In genomic region chr2:209423562-209424541, GRCh38 we compare ENCODE assay signal across 1 cellular context.
TF ChIP-seq lines count a peak whose summit lies in the region.

MAP2 (plus strand) TSS chr2:209424047; CDS start chr2:209653171, 229,124 bp downstream.

TF ChIP-seq in HepG2, 621 proteins besides CTCF, POLR2A, EP300 and RAD21 (continued from another document and continues in another):
- TF ChIP-seq ZNF280B (CRISPR knock-in tag; IDR thresholded peaks at IDR 0.05; ENCODE audit: borderline replicate concordance) (no peak), BCL6 (CRISPR knock-in tag; IDR thresholded peaks at IDR 0.05) (no peak), ZNF230 (CRISPR knock-in tag; IDR thresholded peaks at IDR 0.05) (no peak), ZC3H13 (CRISPR knock-in tag; IDR thresholded peaks at IDR 0.05) (no peak), CREB1 (IDR thresholded peaks at IDR 0.05) (no peak), CREB1 (CRISPR knock-in tag; IDR thresholded peaks at IDR 0.05) (no peak), ZNF740 (CRISPR knock-in tag; IDR thresholded peaks at IDR 0.05) (no peak), SUZ12 (IDR thresholded peaks at IDR 0.05; ENCODE audit: low read depth, low read length) (no peak), ATF1 (CRISPR knock-in tag; IDR thresholded peaks at IDR 0.05) (no peak), EZH2 (conservative IDR thresholded peaks at IDR 0.05; ENCODE audit: low read depth, low read length) (no peak), SMC3 (IDR thresholded peaks at IDR 0.05; ENCODE audit: low read length) (peak; percentile 42; the same call in 1 of the 2 replicates), HNRNPUL1 (IDR thresholded peaks at IDR 0.05; ENCODE audit: low read depth, low read length) (no peak), AHR (CRISPR knock-in tag; IDR thresholded peaks at IDR 0.05) (no peak), NCOA1 (CRISPR knock-in tag; IDR thresholded peaks at IDR 0.05) (no peak), ZNF639 (CRISPR knock-in tag; conservative IDR thresholded peaks at IDR 0.05) (peak; percentile 60; the same call in 1 of the 2 replicates), XBP1 (CRISPR knock-in tag; IDR thresholded peaks at IDR 0.05) (no peak), NONO (IDR thresholded peaks at IDR 0.05) (no peak), NONO (CRISPR knock-in tag; conservative IDR thresholded peaks at IDR 0.05) (no peak), KDM5B (CRISPR knock-in tag; IDR thresholded peaks at IDR 0.05; ENCODE audit: borderline replicate concordance) (no peak), TBX2 (CRISPR knock-in tag; IDR thresholded peaks at IDR 0.05; ENCODE audit: borderline replicate concordance) (peak; percentile 36; the same call in 1 of the 2 replicates), ISL2 (CRISPR knock-in tag; IDR thresholded peaks at IDR 0.05) (0 out of 2 replicates have a peak, but pooled peaks have one; percentile 27), MNT (IDR thresholded peaks at IDR 0.05) (no peak), PRDM4 (CRISPR knock-in tag; IDR thresholded peaks at IDR 0.05; ENCODE audit: borderline replicate concordance) (no peak), SYNCRIP (IDR thresholded peaks at IDR 0.05; ENCODE audit: insufficient read depth, low read depth, low read length) (no peak), CEBPG (CRISPR knock-in tag; IDR thresholded peaks at IDR 0.05) (no peak), NR3C1 (CRISPR knock-in tag; IDR thresholded peaks at IDR 0.05) (no peak), SNAI1 (CRISPR knock-in tag; IDR thresholded peaks at IDR 0.05; ENCODE audit: borderline replicate concordance) (no peak), ZNF790 (CRISPR knock-in tag; IDR thresholded peaks at IDR 0.05; ENCODE audit: borderline replicate concordance) (no peak), SETDB1 (CRISPR knock-in tag; IDR thresholded peaks at IDR 0.05; ENCODE audit: borderline replicate concordance) (no peak), SPEN (CRISPR knock-in tag; IDR thresholded peaks at IDR 0.05; ENCODE audit: low read depth) (peak; percentile 74), U2AF1 (optimal IDR thresholded peaks at IDR 0.05; ENCODE audit: low read depth, low read length) (no peak), ZNF574 (CRISPR knock-in tag; IDR thresholded peaks at IDR 0.05) (peak; percentile 91), ZNF782 (CRISPR knock-in tag; IDR thresholded peaks at IDR 0.05; ENCODE audit: borderline replicate concordance) (no peak), CBX2 (IDR thresholded peaks at IDR 0.05; ENCODE audit: low read depth, low read length) (no peak), CBX2 (CRISPR knock-in tag; IDR thresholded peaks at IDR 0.05; ENCODE audit: low read depth) (no peak), ZMYM3 (CRISPR knock-in tag; IDR thresholded peaks at IDR 0.05) (no peak), TCF7 (IDR thresholded peaks at IDR 0.05; ENCODE audit: low read depth) (no peak), GTF2F1 (IDR thresholded peaks at IDR 0.05; ENCODE audit: low read length) (no peak), ADNP (CRISPR knock-in tag; IDR thresholded peaks at IDR 0.05) (0 out of 2 replicates have a peak, but pooled peaks have one; percentile 46), MLLT10 (CRISPR knock-in tag; IDR thresholded peaks at IDR 0.05) (no peak), ZNF180 (CRISPR knock-in tag; IDR thresholded peaks at IDR 0.05; ENCODE audit: borderline replicate concordance, low read depth) (no peak), ZNF746 (CRISPR knock-in tag; IDR thresholded peaks at IDR 0.05) (no peak), SCMH1 (CRISPR knock-in tag; IDR thresholded peaks at IDR 0.05; ENCODE audit: borderline replicate concordance) (no peak), NFRKB (IDR thresholded peaks at IDR 0.05) (no peak), MIER3 (CRISPR knock-in tag; IDR thresholded peaks at IDR 0.05; ENCODE audit: borderline replicate concordance) (no peak; the same call in 1 of the 2 replicates), SOX5 (CRISPR knock-in tag; IDR thresholded peaks at IDR 0.05; ENCODE audit: borderline replicate concordance) (no peak), ZGPAT (CRISPR knock-in tag; IDR thresholded peaks at IDR 0.05) (0 out of 2 replicates have a peak, but pooled peaks have one; percentile 31), ETV5 (CRISPR knock-in tag; IDR thresholded peaks at IDR 0.05; ENCODE audit: borderline replicate concordance) (no peak), ZNF407 (CRISPR knock-in tag; IDR thresholded peaks at IDR 0.05; ENCODE audit: not compliant biosample characterization) (no peak)
